Comparison of ENCODE assay signal across 35 cellular contexts in the genomic region with DNA sequence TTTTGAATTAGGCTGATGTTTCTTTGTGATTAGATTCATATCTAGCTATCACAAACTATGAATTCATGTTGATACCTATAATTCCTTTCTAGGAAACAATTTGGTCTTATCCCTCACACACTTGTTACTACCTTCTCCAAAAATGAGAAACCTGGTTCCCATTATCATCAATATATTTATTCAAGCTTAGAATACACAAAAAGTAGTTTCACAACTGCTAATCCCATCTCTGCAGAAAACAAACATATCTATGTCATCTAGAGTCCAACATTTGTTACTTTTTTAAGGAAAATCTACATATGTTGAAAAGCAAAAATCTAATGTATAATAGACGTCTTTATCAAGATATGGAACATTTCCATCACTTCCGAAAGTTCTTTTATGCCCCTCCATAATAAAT.
DNase-seq lines count a peak whose midpoint lies in the region; ATAC-seq, FAIRE-seq and TF ChIP-seq lines count a peak whose summit lies in the region.
"Had no signal": no experiment of that assay in that cellular context is flagged by ENCODE, and none has a peak within 500 bp of the region (broad histone marks: within the 10 kb centered on the region; RNA-seq: fewer than 3 reads in every experiment).

No MANE protein-coding gene starts in this region.

- H2AFZ ChIP-seq in HepG2 (ENCODE audit: low read length) = no peak overlapping the region

- TF ChIP-seq POLR2A in HepG2 (IDR thresholded peaks at IDR 0.05; ENCODE audit: insufficient read depth in 1 of 2, low read depth in 2 of 2, low read length in 2 of 2) = no peak
- no peak for TF ChIP-seq POLR2A in H54 (IDR thresholded peaks at IDR 0.05; ENCODE audit: low read depth, low read length)
- no peak for TF ChIP-seq POLR2A in right lobe of liver (IDR thresholded peaks at IDR 0.05)
- no peak for TF ChIP-seq POLR2A in body of pancreas (IDR thresholded peaks at IDR 0.05)

- CTCF ChIA-PET in HepG2 (lab: Yijun Ruan, JAX; ENCODE audit: low intra/inter-chr PET ratio, low total read pairs) = no interaction called here

- H3K79me2 ChIP-seq in HepG2 (ENCODE audit: insufficient read depth, low read length) = peaks cover 24% of the 10 kb centered on the region

- no peak overlapping the region for H3K4me2 ChIP-seq in HepG2 (ENCODE audit: low read depth, low read length)
- H3K4me2 ChIP-seq: A549; BLaER1; BLaER1 treated with 17β-estradiol and CSF1 and Interleukin-3, amounts not matched to agents 10 nM and 100 nM had no signal

- WGBS in liver = 47% methylated on average over 2 of the region's 2 CpGs
- WGBS in HepG2 (ENCODE audit: low lambda C conversion rate) = 64% methylated on average over 2 of the region's 2 CpGs
- WGBS in right lobe of liver (ENCODE audit: insufficient coverage, low coverage, low lambda C conversion rate, missing lambda C conversion rate) = 42% methylated on average over 2 of the region's 2 CpGs
- WGBS in body of pancreas, 2 donors = 80% methylated on average over 2 of the region's 2 CpGs

- peaks cover 5 to 30% (median 21%) of the 10 kb centered on the region in 4 donors for H3K4me1 ChIP-seq in liver (ENCODE audit: control insufficient read depth in 4 of 4, insufficient read depth in 4 of 4, low read length in 3 of 4)
- H3K4me1 ChIP-seq in HepG2 (ENCODE audit: insufficient read depth, low read length) = peaks cover 19% of the 10 kb centered on the region
- peaks cover 0 to 31% (median 6%) of the 10 kb centered on the region in 4 donors for H3K4me1 ChIP-seq in right lobe of liver
- H3K4me1 ChIP-seq in body of pancreas = no peaks in the 10 kb centered on the region
- H3K4me1 ChIP-seq: A549, BE2C, BLaER1 had no signal

- POLR2A ChIA-PET in HepG2 (lab: Yijun Ruan, JAX) = no interaction called here

- H4K20me1 ChIP-seq in HepG2 (ENCODE audit: insufficient read depth, low read length) = no peaks in the 10 kb centered on the region
- H4K20me1 ChIP-seq: BLaER1; BLaER1 treated with 17β-estradiol and CSF1 and Interleukin-3, amounts not matched to agents 10 nM and 100 nM had no signal

- TF ChIP-seq CTCF in liver (IDR thresholded peaks at IDR 0.05; ENCODE audit: low read depth, low read length, missing input control) (no peak), HepG2 (CRISPR knock-in tag; IDR thresholded peaks at IDR 0.05) (no peak), right lobe of liver (IDR thresholded peaks at IDR 0.05) (no peak), body of pancreas (IDR thresholded peaks at IDR 0.05) (no peak)

- TF ChIP-seq RAD21 in liver (IDR thresholded peaks at IDR 0.05) (no peak), HepG2 (CRISPR knock-in tag; IDR thresholded peaks at IDR 0.05) (no peak)

- intact Hi-C loops in HepG2 (cut with micrococcal nuclease; ENCODE audit: unreplicated experiment) (no loop called here), right lobe of liver (cut with DNase I) (no loop called here), body of pancreas (cut with DNase I) (no loop called here)

- H3K36me3 ChIP-seq in liver (ENCODE audit: control insufficient read depth in 4 of 4, insufficient read depth in 3 of 4, low read depth in 1 of 4, low read length in 3 of 4) = no peaks in the 10 kb centered on the region
- peaks cover 0 to 3% of the 10 kb centered on the region in 2 experiments; a peak in 1 of 5 replicates for H3K36me3 ChIP-seq in HepG2 (replicated peaks in 1 of 2; ENCODE audit: control insufficient read depth in 1 of 2, insufficient read depth in 2 of 2, low read length in 2 of 2)
- H3K36me3 ChIP-seq in right lobe of liver = no peaks in the 10 kb centered on the region
- no peaks in the 10 kb centered on the region for H3K36me3 ChIP-seq in body of pancreas (replicated peaks in 1 of 2; ENCODE audit: insufficient read depth in 1 of 2, low read depth in 2 of 2)
- H3K36me3 ChIP-seq: BE2C had no signal

- H3K9ac ChIP-seq in liver (ENCODE audit: low read depth in 1 of 2, low read length in 2 of 2) (no peak overlapping the region), HepG2 (ENCODE audit: insufficient read depth, low read depth, low read length) (no peak overlapping the region)
- H3K9ac ChIP-seq: BLaER1; BLaER1 treated with 17β-estradiol and CSF1 and Interleukin-3, amounts not matched to agents 10 nM and 100 nM had no signal

- H3K27ac ChIP-seq in liver (ENCODE audit: low read depth in 1 of 2, low read length in 2 of 2) (no peak overlapping the region), HepG2 (ENCODE audit: extremely low read length, insufficient read depth, low read length) (no peak overlapping the region), right lobe of liver (peak overlapping the region in 1 of 3 donors; percentile 17), body of pancreas (no peak overlapping the region)
- H3K27ac ChIP-seq: 22Rv1; A549; BLaER1; BLaER1 treated with 17β-estradiol and CSF1 and Interleukin-3, amounts not matched to agents 10 nM and 100 nM; C4-2B had no signal

- H3K9me3 ChIP-seq in liver (ENCODE audit: control insufficient read depth in 4 of 4, low read length in 3 of 4) (no peaks in the 10 kb centered on the region), HepG2 (ENCODE audit: low read length) (0 out of 2 replicates have a peak, but pooled peaks cover 4% of the 10 kb centered on the region), right lobe of liver (no peaks in the 10 kb centered on the region), body of pancreas (no peaks in the 10 kb centered on the region)
- H3K9me3 ChIP-seq: A549, BE2C, Caco-2 had no signal

- H3K4me3 ChIP-seq in liver (ENCODE audit: low read depth in 1 of 3, low read length in 3 of 3) (no peak overlapping the region), HepG2 (replicated peaks in 1 of 3; ENCODE audit: insufficient read depth in 1 of 3, low read depth in 2 of 3, low read length in 3 of 3) (no peak overlapping the region), right lobe of liver (no peak overlapping the region), body of pancreas (no peak overlapping the region)
- H3K4me3 ChIP-seq: A549; BLaER1; BLaER1 treated with 17β-estradiol and CSF1 and Interleukin-3, amounts not matched to agents 10 nM and 100 nM had no signal

- BruUV-seq in HepG2 (replicated peaks; lab: Mats Ljungman, UMichigan) = no TSS peak

- ATAC-seq in HepG2 (no peak), left lobe of liver (peak; percentile 56), right lobe of liver (peak; percentile 43 to 77 (median 70)), GM19324 (IDR thresholded peaks at IDR 0.05; ENCODE audit: low FRiP score, unreplicated experiment) (no peak), SK-N-SH treated with all-trans-retinoic acid at 6 μM for 48 hours (no peak), body of pancreas (no peak)
- ATAC-seq: A549; CD8-positive, alpha-beta T cell had no signal

- TF ChIP-seq EP300 in HepG2 (IDR thresholded peaks at IDR 0.05; ENCODE audit: low read depth in 2 of 2, low read length in 2 of 2) (no peak), HepG2 (CRISPR knock-in tag; IDR thresholded peaks at IDR 0.05; ENCODE audit: borderline replicate concordance) (no peak)

- H3K27me3 ChIP-seq in liver (ENCODE audit: control insufficient read depth in 4 of 4, insufficient read depth in 4 of 4, low read length in 3 of 4) (no peaks in the 10 kb centered on the region), HepG2 (ENCODE audit: control insufficient read depth in 1 of 2, insufficient read depth in 2 of 2, low read length in 2 of 2) (no peaks in the 10 kb centered on the region), right lobe of liver (no peaks in the 10 kb centered on the region), body of pancreas (no peaks in the 10 kb centered on the region)
- H3K27me3 ChIP-seq: BE2C; BLaER1; BLaER1 treated with 17β-estradiol and CSF1 and Interleukin-3, amounts not matched to agents 10 nM and 100 nM had no signal

- FAIRE-seq in HepG2 (lab: Jason Lieb, UNC) = no peak
- peak; percentile 50 for FAIRE-seq in H54 (lab: Jason Lieb, UNC)
- FAIRE-seq: A204.1, A549, D721Med had no signal

- DNase-seq in HepG2 (ENCODE audit: low spot score) (no peak), H54 (ENCODE audit: insufficient read length, low spot score) (no peak), left lobe of liver (ENCODE audit: low spot score) (no peak), right lobe of liver (no peak), body of pancreas (no peak)
- DNase-seq: 8988T; ACHN; AML-193; BE2C; C1 segment of cervical spinal cord; Caco-2; Calu3; CD4-positive, alpha-beta memory T cell; CD4-positive, alpha-beta T cell; CD4-positive, CD25-positive, alpha-beta regulatory T cell; CD8-positive, alpha-beta memory T cell; CD8-positive, alpha-beta T cell; COR-L47; DMS 273 treated with DMSO at 0.1 percent for 48 hours; DMS153; DMS53; DMS79; DMS79 treated with DMSO at 0.1 percent for 48 hours; DND-41; EL had no signal

- in situ Hi-C loops in HepG2 (cut with HindIII; ENCODE audit: extremely low pct_ligation_motif_present, low pct_unique_long_range_greater_than_20kb) = no loop called here

TF ChIP-seq in liver, 16 proteins besides CTCF, POLR2A, EP300 and RAD21 (continues in another document):
- peak; percentile 11 to 38 for TF ChIP-seq HNF4A (conservative IDR thresholded peaks at IDR 0.05)

TF ChIP-seq in HepG2, 621 proteins besides CTCF, POLR2A, EP300 and RAD21 (continues in another document):
- TF ChIP-seq NCOA5 (CRISPR knock-in tag; IDR thresholded peaks at IDR 0.05) = no peak
- no peak for TF ChIP-seq GPN1 (CRISPR knock-in tag; IDR thresholded peaks at IDR 0.05; ENCODE audit: borderline replicate concordance)
- no peak for TF ChIP-seq KDM5A (IDR thresholded peaks at IDR 0.05; ENCODE audit: borderline replicate concordance, low read length)
- no peak for TF ChIP-seq MAX (IDR thresholded peaks at IDR 0.05)
- TF ChIP-seq ZNF816 (CRISPR knock-in tag; IDR thresholded peaks at IDR 0.05; ENCODE audit: borderline replicate concordance) = no peak

TF ChIP-seq in SK-N-SH treated with all-trans-retinoic acid at 6 μM for 48 hours, 23 proteins besides CTCF, POLR2A, EP300 and RAD21 (continues in another document):
- TF ChIP-seq CSRNP3 (CRISPR knock-in tag; IDR thresholded peaks at IDR 0.05) (no peak), ISL1 (CRISPR knock-in tag; IDR thresholded peaks at IDR 0.05) (no peak), ZNF8 (CRISPR knock-in tag; IDR thresholded peaks at IDR 0.05) (no peak), SNAI2 (CRISPR knock-in tag; IDR thresholded peaks at IDR 0.05) (no peak)

Comparison
In these comparisons a context has a peak if more than half of its experiments do, and no peak if none do; other contexts are left out.
1. ATAC-seq: peak in left lobe of liver (single experiment) and right lobe of liver (4 of 4); none in HepG2 (single experiment), GM19324 (single experiment), SK-N-SH treated with all-trans-retinoic acid at 6 μM for 48 hours (single experiment) and body of pancreas (single experiment).